ENCODE assay signal across 9 cellular contexts in the genomic region with DNA sequence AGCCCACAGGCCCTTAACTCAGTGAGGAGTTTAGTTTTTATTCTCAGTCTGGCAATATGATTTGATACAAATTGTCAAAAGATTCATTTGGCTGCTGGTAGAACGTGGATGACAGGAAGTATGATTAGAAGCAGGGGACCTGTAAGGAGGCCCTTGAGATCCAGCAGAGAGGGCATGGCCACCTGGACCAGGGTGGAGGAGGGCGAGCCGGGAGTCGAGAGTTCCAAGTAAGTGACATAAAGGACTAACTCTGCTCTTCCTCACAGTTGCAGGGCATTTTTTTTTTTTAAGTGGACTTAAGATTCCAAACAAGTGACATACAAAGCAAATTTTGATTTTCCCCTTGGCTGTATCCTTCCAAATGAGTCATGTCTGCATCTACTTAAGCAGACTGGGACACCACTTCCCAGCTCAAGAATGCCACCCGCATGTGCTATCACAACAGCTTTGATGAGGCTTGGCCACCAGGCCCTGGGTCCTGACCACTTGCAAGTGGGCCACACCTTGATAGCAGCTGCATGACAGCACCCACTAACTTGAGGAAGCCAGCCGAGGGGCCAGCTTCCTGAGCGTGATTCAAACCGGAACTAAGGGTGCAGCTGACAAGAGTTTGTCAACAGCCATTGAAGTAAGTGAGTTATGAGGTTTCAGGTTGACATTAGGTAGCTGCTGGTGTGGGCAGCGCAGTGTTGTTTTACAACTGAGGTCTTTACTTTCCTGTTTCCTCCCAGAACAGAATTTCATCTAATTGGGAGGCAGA. TPM values are rescaled to one million over a fixed set of nuclear protein-coding genes. Genes with fewer than 3 reads are reported as not detected.
DNase-seq lines count a peak whose midpoint lies in the region; ATAC-seq and TF ChIP-seq lines count a peak whose summit lies in the region.
"Had no signal": no experiment of that assay in that cellular context is flagged by ENCODE, and none has a peak within 500 bp of the region (broad histone marks: within the 10 kb centered on the region; RNA-seq: fewer than 3 reads in every experiment).

No MANE protein-coding gene starts in this region.

- H3K9me3 ChIP-seq in SJCRH30 (replicated peaks) (no peaks in the 10 kb centered on the region), upper lobe of left lung (no peaks in the 10 kb centered on the region)
- H3K9me3 ChIP-seq: ascending aorta had no signal

- H3K9me3 Mint-ChIP-seq in activated naive CD4-positive, alpha-beta T cell treated with anti-CD3 and anti-CD28 coated beads, Interleukin-2, amount 50 U/mL, for 72 hours: peaks cover 0 to 5% of the 10 kb centered on the region in 2 donors

- peak in 1 of 4 donors; percentile 72 for TF ChIP-seq EP300 in upper lobe of left lung (IDR thresholded peaks at IDR 0.05)

- H3K36me3 ChIP-seq in SJCRH30 (no peaks in the 10 kb centered on the region), upper lobe of left lung (no peaks in the 10 kb centered on the region)
- H3K36me3 ChIP-seq: ascending aorta had no signal

- in situ Hi-C loops in G401 (cut with HindIII; ENCODE audit: low sequenced_read_pairs): no loop called here

- H3K4me3 ChIP-seq in SJCRH30: no peak overlapping the region
- H3K4me3 ChIP-seq in upper lobe of left lung: no peak overlapping the region
- H3K4me3 ChIP-seq: ascending aorta had no signal

- peak; percentile 90 for ATAC-seq in GM18520 (IDR thresholded peaks at IDR 0.05; ENCODE audit: unreplicated experiment)
- peak; percentile 93 for ATAC-seq in HG02884 (IDR thresholded peaks at IDR 0.05; ENCODE audit: unreplicated experiment)
- peak; percentile 83 to 86 for ATAC-seq in activated naive CD4-positive, alpha-beta T cell treated with anti-CD3 and anti-CD28 coated beads, Interleukin-2, amount 50 U/mL, for 72 hours
- ATAC-seq in upper lobe of left lung (ENCODE audit: low FRiP score in 2 of 2): peak; percentile 86 to 89

- H3K27me3 ChIP-seq in SJCRH30 (no peaks in the 10 kb centered on the region), upper lobe of left lung (no peaks in the 10 kb centered on the region)
- H3K27me3 ChIP-seq: ascending aorta had no signal

- H3K27ac Mint-ChIP-seq in activated naive CD4-positive, alpha-beta T cell treated with anti-CD3 and anti-CD28 coated beads, Interleukin-2, amount 50 U/mL, for 72 hours: no peak overlapping the region

- no peaks in the 10 kb centered on the region for H3K36me3 Mint-ChIP-seq in activated naive CD4-positive, alpha-beta T cell treated with anti-CD3 and anti-CD28 coated beads, Interleukin-2, amount 50 U/mL, for 72 hours

- no peak for TF ChIP-seq CTCF in upper lobe of left lung (IDR thresholded peaks at IDR 0.05)

- peak; percentile 28 to 37 for DNase-seq in SJCRH30
- DNase-seq in activated naive CD4-positive, alpha-beta T cell treated with anti-CD3 and anti-CD28 coated beads, Interleukin-2, amount 50 U/mL, for 72 hours (ENCODE audit: low spot score in 2 of 2): peak; percentile 60 to 66
- peak; percentile 97 for DNase-seq in myocyte (ENCODE audit: low read depth)
- DNase-seq in upper lobe of left lung: peak in 1 of 2 donors; percentile 82
- no peak for DNase-seq in GDM1 (lab: John Stamatoyannopoulos, UW)
- DNase-seq in G401 (ENCODE audit: low spot score): no peak

- peak in 1 of 4 donors; percentile 16 for TF ChIP-seq POLR2A in upper lobe of left lung (IDR thresholded peaks at IDR 0.05)

- peak overlapping the region; percentile 39 for H3K27ac ChIP-seq in SJCRH30
- peak overlapping the region; percentile 45 to 70 (median 51) for H3K27ac ChIP-seq in upper lobe of left lung
- H3K27ac ChIP-seq: ascending aorta had no signal

- WGBS in upper lobe of left lung, 2 donors: 34 to 40% methylated on average over 9 of the region's 9 CpGs

- H3K4me1 ChIP-seq in SJCRH30: peaks cover 8% of the 10 kb centered on the region
- H3K4me1 ChIP-seq in upper lobe of left lung: peaks cover 28 to 32% (median 31%) of the 10 kb centered on the region in 4 donors

RNA-seq across cellular contexts. Expression of gene EPHA4, which starts 54.6 kb away (rescaled TPM):
- 4.0 and 4.2 TPM in 2 replicates for total RNA-seq in SJCRH30 (2014; rRNA removed; shearing (Covaris generic))
- total RNA-seq in activated naive CD4-positive, alpha-beta T cell treated with anti-CD3 and anti-CD28 coated beads, Interleukin-2, amount 50 U/mL, for 72 hours: 1 to 10 TPM in 1 of 2 donors, under 1 TPM in 1; 0.73 to 5.2 TPM
- total RNA-seq in myocyte: 10.1 and 12.9 TPM in 2 replicates
- polyA plus RNA-seq in myocyte (2012): 11.3 TPM
- 10 to 100 TPM in 5 of 6 donors, 1 to 10 TPM in 1; 9.5 to 33.5 (median 22.3) TPM for total RNA-seq in upper lobe of left lung
- total RNA-seq in G401 (2014; rRNA removed; shearing (Covaris generic)): not detected in 2 replicates

Comparison
In these comparisons a context has a peak if more than half of its experiments do, and no peak if none do; other contexts are left out.
1. DNase-seq: peak in SJCRH30 (2 of 2), activated naive CD4-positive, alpha-beta T cell treated with anti-CD3 and anti-CD28 coated beads, Interleukin-2, amount 50 U/mL, for 72 hours (2 of 2) and myocyte (single experiment); none in GDM1 (single experiment) and G401 (single experiment).
2. Peak in every context shown above with its lines, with median percentiles within 50 percentile points of each other: ATAC-seq.